11 cellular contexts compared by ENCODE assay signal in the genomic region with DNA sequence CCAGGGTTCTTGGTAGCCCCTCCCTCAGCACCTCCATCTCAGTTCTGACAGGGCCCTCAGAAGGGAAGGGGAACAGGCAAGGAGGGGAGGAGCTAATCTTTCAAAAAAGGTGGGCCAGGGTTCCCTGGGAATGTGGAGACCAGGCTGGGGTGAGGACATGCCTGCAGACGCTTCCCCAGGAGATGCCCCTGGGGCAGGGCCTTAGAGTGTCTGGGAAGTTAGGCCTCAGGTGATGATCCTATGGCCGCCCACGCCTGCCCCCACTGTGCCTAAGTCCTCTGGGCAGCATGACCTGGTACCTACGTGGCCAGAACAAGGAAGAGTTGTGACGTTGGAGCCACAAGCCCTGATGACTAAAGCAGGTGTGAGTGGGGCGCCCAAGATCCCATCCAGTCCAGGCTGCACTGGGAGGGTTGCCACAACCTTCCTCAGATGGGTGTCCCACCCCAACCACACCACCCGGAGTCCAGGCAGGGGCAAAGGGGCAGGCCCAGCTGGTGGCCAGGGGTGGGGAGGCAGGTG. TPM values are rescaled to one million over a fixed set of nuclear protein-coding genes. Genes with fewer than 3 reads are reported as not detected.
DNase-seq lines count a peak whose midpoint lies in the region; ATAC-seq and TF ChIP-seq lines count a peak whose summit lies in the region.
"Had no signal": no experiment of that assay in that cellular context is flagged by ENCODE, and none has a peak within 500 bp of the region (broad histone marks: within the 10 kb centered on the region; RNA-seq: fewer than 3 reads in every experiment).

No MANE protein-coding gene starts in this region.

- H3K27me3 ChIP-seq in IMR-90 (ENCODE audit: control insufficient read depth, insufficient read depth, low read length) (no peaks in the 10 kb centered on the region), colonic mucosa (no peaks in the 10 kb centered on the region), mucosa of rectum (ENCODE audit: control insufficient read depth in 2 of 2, insufficient read depth in 2 of 2, low read length in 2 of 2) (no peaks in the 10 kb centered on the region)

- no peaks in the 10 kb centered on the region for H3K36me3 ChIP-seq in IMR-90 (ENCODE audit: control insufficient read depth, insufficient read depth, low read length)
- H3K36me3 ChIP-seq in colonic mucosa = no peaks in the 10 kb centered on the region
- no peaks in the 10 kb centered on the region for H3K36me3 ChIP-seq in mucosa of rectum (ENCODE audit: control insufficient read depth in 2 of 2, insufficient read depth in 2 of 2, low read length in 2 of 2)

- 92% methylated on average over 2 of the region's 7 CpGs; no CpG with 5 or more reads in 1 of the 2 experiments for WGBS in IMR-90 (ENCODE audit: extremely low coverage in 2 of 2, insufficient read length in 1 of 2), 2 experiments

- POLR2A ChIA-PET in IMR-90 (lab: Charles Lee; ENCODE audit: unreplicated experiment) (interaction anchor here (0.6 to 0.7 kb wide), 4 partner anchors 27 to 158 kb away, joined by 3 to 6 read pairs (median 4); no protein-coding TSS in a partner anchor), T-cell (lab: Charles Lee) (interaction anchor here in 1 of 2 donors (0.6 kb wide), 1 partner anchor 23 kb away, joined by 5 read pairs; no protein-coding TSS in a partner anchor)

- dilution Hi-C loops in IMR-90 (cut with HindIII; ENCODE audit: low sequenced_read_pairs, unreplicated experiment) = no loop called here

- H3K27me3 Mint-ChIP-seq in T-cell = peaks cover 3% of the 10 kb centered on the region in 2 donors
- H3K27me3 Mint-ChIP-seq: effector memory CD8-positive, alpha-beta T cell had no signal

- TF ChIP-seq POLR2A in IMR-90 (IDR thresholded peaks at IDR 0.05; ENCODE audit: low read depth, low read length) = no peak

- H3K56ac ChIP-seq in IMR-90 (ENCODE audit: extremely low read depth, insufficient read depth, low read length) = peak overlapping the region; percentile 67; the same call in 1 of the 2 replicates

- H3K9me3 ChIP-seq in IMR-90 (ENCODE audit: control insufficient read depth, insufficient read depth, low read length) (no peaks in the 10 kb centered on the region), colonic mucosa (no peaks in the 10 kb centered on the region), mucosa of rectum (ENCODE audit: control insufficient read depth in 2 of 2, low read length in 2 of 2) (no peaks in the 10 kb centered on the region)

- peak overlapping the region; percentile 99 for H4K8ac ChIP-seq in IMR-90 (ENCODE audit: low read depth in 2 of 2, low read length in 2 of 2)

- in situ Hi-C loops in IMR-90 (cut with MboI; ENCODE audit: low sequenced_read_pairs) = no loop called here

- peak overlapping the region; percentile 99 for H4K91ac ChIP-seq in IMR-90 (ENCODE audit: insufficient read depth, low read depth, low read length)

- peak overlapping the region; percentile 81 for H2AFZ ChIP-seq in IMR-90 (replicated peaks; ENCODE audit: low read length, poor library complexity)

- peaks cover 6 to 61% of the 10 kb centered on the region in 2 experiments; a peak in 3 of 4 replicates for H3K79me1 ChIP-seq in IMR-90 (ENCODE audit: low read depth in 1 of 2, low read length in 2 of 2)

- peak overlapping the region; percentile 97 for H2AK9ac ChIP-seq in IMR-90 (replicated peaks; ENCODE audit: low read depth, low read length, poor library complexity)

- H3K4ac ChIP-seq in IMR-90 (ENCODE audit: low read depth, low read length) = peak overlapping the region; percentile 100

- H2BK20ac ChIP-seq in IMR-90 (ENCODE audit: low read depth, low read length) = peak overlapping the region; percentile 96

- no peak overlapping the region for H3K4me3 ChIP-seq in IMR-90 (ENCODE audit: insufficient read depth, low read depth, low read length)
- no peak overlapping the region for H3K4me3 ChIP-seq in colonic mucosa
- no peak overlapping the region for H3K4me3 ChIP-seq in mucosa of rectum (ENCODE audit: low read length in 2 of 2)

- ATAC-seq in IMR-90 (ENCODE audit: low read depth) (no peak), T-cell (replicated peaks in 1 of 4) (no peak), HG02852 (IDR thresholded peaks at IDR 0.05; ENCODE audit: unreplicated experiment) (no peak)
- ATAC-seq: effector memory CD8-positive, alpha-beta T cell; left lobe of liver had no signal

- H2AK5ac ChIP-seq in IMR-90 (ENCODE audit: low read depth, low read length) = peak overlapping the region; percentile 100

- H4K20me1 ChIP-seq in IMR-90 (ENCODE audit: insufficient read depth, low read length) = no peaks in the 10 kb centered on the region

- peak overlapping the region; percentile 97; the same call in 2 of the 3 replicates for H2BK15ac ChIP-seq in IMR-90 (ENCODE audit: low read depth, low read length)

- H2BK5ac ChIP-seq in IMR-90 (ENCODE audit: low read depth, low read length, poor library complexity, severe bottlenecking) = peak overlapping the region; percentile 85

- no peak overlapping the region for H3K27ac Mint-ChIP-seq in T-cell

- DNase-seq in IMR-90 = no peak
- no peak for DNase-seq in colonic mucosa
- DNase-seq in T-cell = no peak
- no peak for DNase-seq in inferior parietal cortex (ENCODE audit: extremely low spot score)
- DNase-seq in NCI-H345 treated with DMSO at 0.1 percent for 48 hours (lab: John Stamatoyannopoulos, UW; ENCODE audit: unreplicated experiment) = no peak
- DNase-seq: effector memory CD8-positive, alpha-beta T cell; T-helper 2 cell had no signal

- peak overlapping the region; percentile 3; the same call in 1 of the 2 replicates for H3K4me2 ChIP-seq in IMR-90 (ENCODE audit: low read depth, low read length)

- peaks cover 67% of the 10 kb centered on the region for H3K4me1 ChIP-seq in IMR-90 (ENCODE audit: control insufficient read depth, insufficient read depth, low read length)
- H3K4me1 ChIP-seq in colonic mucosa = peaks cover 11% of the 10 kb centered on the region
- peaks cover 57 to 61% of the 10 kb centered on the region in 2 donors for H3K4me1 ChIP-seq in mucosa of rectum (ENCODE audit: control insufficient read depth in 2 of 2, insufficient read depth in 2 of 2, low read length in 2 of 2)

- TF ChIP-seq CTCF in IMR-90 (conservative IDR thresholded peaks at IDR 0.05; ENCODE audit: low read depth, low read length) (no peak), colonic mucosa (IDR thresholded peaks at IDR 0.05) (no peak)

- no peaks in the 10 kb centered on the region for H3K36me3 Mint-ChIP-seq in T-cell

- H3K4me3 Mint-ChIP-seq in T-cell = no peak overlapping the region
- H3K4me3 Mint-ChIP-seq: effector memory CD8-positive, alpha-beta T cell had no signal

- H3K9me3 Mint-ChIP-seq in T-cell = no peaks in the 10 kb centered on the region
- H3K9me3 Mint-ChIP-seq: effector memory CD8-positive, alpha-beta T cell had no signal

- H3K9me1 ChIP-seq in IMR-90 (ENCODE audit: insufficient read depth, low read length) = peaks cover 43% of the 10 kb centered on the region

- H3K9ac ChIP-seq in IMR-90 (ENCODE audit: low read depth, low read length) (peak overlapping the region; percentile 53), colonic mucosa (ENCODE audit: low read depth in 2 of 2, low read length in 2 of 2) (peak overlapping the region; percentile 16 to 32), mucosa of rectum (ENCODE audit: low read depth in 1 of 2, low read length in 2 of 2) (peak overlapping the region in 1 of 2 donors; percentile 36)

- BruUV-seq in IMR-90 (replicated peaks; lab: Mats Ljungman, UMichigan) = no TSS peak

- H2BK120ac ChIP-seq in IMR-90 (ENCODE audit: low read depth, low read length) = peak overlapping the region; percentile 97

- CTCF ChIA-PET in IMR-90 (lab: Yijun Ruan, JAX) (interaction anchor here (0.7 kb wide), 1 partner anchor 8 kb away, joined by 4 read pairs; no protein-coding TSS in a partner anchor), T-cell (lab: Charles Lee) (no interaction called here)

- H3K18ac ChIP-seq in IMR-90 (ENCODE audit: low read depth, low read length) = peak overlapping the region; percentile 82

- no peak for TF ChIP-seq RAD21 in IMR-90 (IDR thresholded peaks at IDR 0.05; ENCODE audit: low read length)

- peaks cover 0 to 3% (median 1%) of the 10 kb centered on the region in 3 donors for H3K4me1 Mint-ChIP-seq in T-cell

- H3K23ac ChIP-seq in IMR-90 (ENCODE audit: low read depth, low read length) = peak overlapping the region; percentile 73

- peak overlapping the region; percentile 94 for H4K5ac ChIP-seq in IMR-90 (ENCODE audit: low read depth, low read length)

- intact Hi-C loops in IMR-90 (cut with micrococcal nuclease) = loop anchor here (5.0 kb wide), 1 partner anchor 57 kb away; a partner anchor contains a TSS
- intact Hi-C loops in colonic mucosa (cut with DNase I) = no loop called here

- H3K27ac ChIP-seq in IMR-90 (ENCODE audit: insufficient read depth, low read length) (peak overlapping the region; percentile 97), colonic mucosa (peak overlapping the region; percentile 85), mucosa of rectum (ENCODE audit: low read depth in 2 of 2, low read length in 2 of 2) (peak overlapping the region; percentile 96 to 97), temporal lobe (ENCODE audit: low read depth, low read length) (peak overlapping the region; percentile 100)

- peak overlapping the region; percentile 83 for H3K14ac ChIP-seq in IMR-90 (replicated peaks; ENCODE audit: low read depth, low read length)

RNA-seq across cellular contexts. Expression of a gene that starts 3.9 kb away (rescaled TPM):
- total RNA-seq in IMR-90 (2012; rRNA removed) (3.9 and 4.3 TPM in 2 replicates), colonic mucosa (10 to 100 TPM; 51.6 to 57.0 TPM), temporal lobe (3.2 TPM), T-cell (1 to 10 TPM in 3 of 5 donors, under 1 TPM in 2; 0.33 to 2.5 (median 1.5) TPM)
- polyA plus RNA-seq in IMR-90 (2012; rRNA removed) = 29.3 and 34.3 TPM in 2 replicates
- 22.0 and 34.4 TPM in 2 replicates for polyA plus RNA-seq in IMR-90 (2012; cell fraction: cytosol; rRNA removed)
- polyA plus RNA-seq in IMR-90 (2012; cell fraction: nucleus; rRNA removed; ENCODE audit: low replicate concordance) = 153 and 393 TPM in 2 replicates

RNA-seq across cellular contexts. Expression of a gene that starts 13.9 kb away (rescaled TPM):
- under 0.01 TPM in 2 replicates for total RNA-seq in IMR-90 (2012; rRNA removed)
- not detected in 2 replicates for polyA plus RNA-seq in IMR-90 (2012; rRNA removed)
- polyA plus RNA-seq in IMR-90 (2012; cell fraction: cytosol; rRNA removed) = not detected in 2 replicates
- polyA plus RNA-seq in IMR-90 (2012; cell fraction: nucleus; rRNA removed; ENCODE audit: low replicate concordance) = 0.37 and 0.52 TPM in 2 replicates
- total RNA-seq in colonic mucosa = not detected
- total RNA-seq in temporal lobe = not detected
- not detected for total RNA-seq in T-cell
- total RNA-seq: left lobe of liver had no signal

RNA-seq across cellular contexts. Expression of a gene that starts 27.2 kb away (rescaled TPM):
- total RNA-seq in IMR-90 (2012; rRNA removed) (48.6 and 52.7 TPM in 2 replicates), colonic mucosa (100 to 1,000 TPM in 1 of 2 donors, 10 to 100 TPM in 1; 52.8 to 129 TPM), temporal lobe (10.8 TPM), T-cell (10 to 100 TPM; 50.0 to 91.2 (median 75.9) TPM)
- polyA plus RNA-seq in IMR-90 (2012; rRNA removed) = 79.1 and 85.2 TPM in 2 replicates
- polyA plus RNA-seq in IMR-90 (2012; cell fraction: cytosol; rRNA removed) = 68.9 and 69.3 TPM in 2 replicates
- polyA plus RNA-seq in IMR-90 (2012; cell fraction: nucleus; rRNA removed; ENCODE audit: low replicate concordance) = 164 and 342 TPM in 2 replicates

RNA-seq across cellular contexts. Expression of a gene that starts 29.0 kb away (rescaled TPM):
- 816 and 867 TPM in 2 replicates for total RNA-seq in IMR-90 (2012; rRNA removed)
- polyA plus RNA-seq in IMR-90 (2012; rRNA removed) = 1,079 and 1,150 TPM in 2 replicates
- polyA plus RNA-seq in IMR-90 (2012; cell fraction: cytosol; rRNA removed) = 411 and 787 TPM in 2 replicates
- 281 and 349 TPM in 2 replicates for polyA plus RNA-seq in IMR-90 (2012; cell fraction: nucleus; rRNA removed; ENCODE audit: low replicate concordance)
- total RNA-seq in colonic mucosa = 10 to 100 TPM; 48.7 to 77.4 TPM
- 83.1 TPM for total RNA-seq in temporal lobe
- 100 to 1,000 TPM; 257 to 313 (median 287) TPM for total RNA-seq in T-cell

RNA-seq across cellular contexts. Expression of a gene that starts 34.2 kb away (rescaled TPM):
- total RNA-seq in IMR-90 (2012; rRNA removed) (2.2 and 2.7 TPM in 2 replicates), colonic mucosa (1 to 10 TPM; 2.5 to 4.2 TPM), temporal lobe (4.9 TPM), T-cell (1 to 10 TPM; 2.6 to 6.2 (median 3.9) TPM)
- 5.7 and 7.6 TPM in 2 replicates for polyA plus RNA-seq in IMR-90 (2012; rRNA removed)
- 7.4 and 11.3 TPM in 2 replicates for polyA plus RNA-seq in IMR-90 (2012; cell fraction: cytosol; rRNA removed)
- polyA plus RNA-seq in IMR-90 (2012; cell fraction: nucleus; rRNA removed; ENCODE audit: low replicate concordance) = 4.6 and 10.7 TPM in 2 replicates
